Comparison of ENCODE assay signal across 10 cellular contexts in the genomic region with DNA sequence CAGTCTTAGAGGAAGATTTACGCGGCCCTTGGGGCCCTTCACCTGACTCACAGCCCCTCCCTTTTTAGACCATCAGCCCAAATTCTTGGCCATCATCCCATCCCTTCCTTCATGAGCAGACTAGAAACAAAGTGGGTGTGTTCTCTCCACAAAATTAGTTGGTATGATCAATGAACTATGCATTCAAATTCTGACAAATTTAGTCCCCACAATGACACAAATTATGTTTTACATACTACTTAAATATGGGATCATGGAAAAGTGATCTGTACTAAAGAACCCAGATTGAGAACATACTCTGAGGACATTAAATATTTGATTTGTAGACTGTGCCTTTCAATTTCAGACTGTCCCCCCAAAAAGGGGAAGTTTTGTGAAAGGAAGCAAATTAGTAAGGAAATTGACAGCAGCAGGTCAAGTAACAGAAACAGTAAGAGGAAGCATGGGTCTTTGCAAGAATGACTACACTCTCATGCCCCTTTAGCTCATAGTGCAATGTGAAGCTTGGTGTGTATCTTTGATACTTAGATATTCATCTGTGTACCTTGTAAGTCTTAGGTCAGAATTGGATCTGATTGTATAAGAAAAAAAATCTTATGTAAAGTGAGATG. TPM values are rescaled to one million over a fixed set of nuclear protein-coding genes. Genes with fewer than 3 reads are reported as not detected.
DNase-seq lines count a peak whose midpoint lies in the region; ATAC-seq, FAIRE-seq and TF ChIP-seq lines count a peak whose summit lies in the region.
"Had no signal": no experiment of that assay in that cellular context is flagged by ENCODE, and none has a peak within 500 bp of the region (broad histone marks: within the 10 kb centered on the region; RNA-seq: fewer than 3 reads in every experiment).

No MANE protein-coding gene starts in this region.

- no peaks in the 10 kb centered on the region for H3K9me3 ChIP-seq in Karpas-422 (ENCODE audit: low read length)

- DNase-seq in GM10248 (ENCODE audit: extremely low spot score) (peak; percentile 30), Karpas-422 (peak; percentile 97), germinal center (ENCODE audit: low spot score) (peak; percentile 56), NCI-H1105 (lab: John Stamatoyannopoulos, UW) (no peak), urothelium cell line (ENCODE audit: low spot score) (no peak), epidermal melanocyte (ENCODE audit: insufficient read length, low spot score) (no peak), DMS53 treated with DMSO at 0.1 percent for 48 hours (lab: John Stamatoyannopoulos, UW; ENCODE audit: unreplicated experiment) (no peak)
- DNase-seq: DMS79 treated with DMSO at 0.1 percent for 48 hours had no signal

- H4K20me1 ChIP-seq in Karpas-422 (ENCODE audit: insufficient read depth, low read depth, low read length) = peaks cover 17% of the 10 kb centered on the region; the same call in 1 of the 2 replicates

- no peaks in the 10 kb centered on the region for H3K9me2 ChIP-seq in Karpas-422 (replicated peaks; ENCODE audit: insufficient read depth, low read length)

- H3K4me1 ChIP-seq in Karpas-422 (ENCODE audit: low read length) = peaks cover 52% of the 10 kb centered on the region

- H3K27ac ChIP-seq in Karpas-422 (ENCODE audit: low read length) = peak overlapping the region; percentile 99
- H3K27ac ChIP-seq: cardiac muscle cell had no signal

- H3K9ac ChIP-seq in Karpas-422 (ENCODE audit: low read length) = peak overlapping the region; percentile 70

- H3K79me2 ChIP-seq in Karpas-422 (ENCODE audit: low read length) = peaks cover 28% of the 10 kb centered on the region

- no peaks in the 10 kb centered on the region for H3K27me3 ChIP-seq in Karpas-422 (ENCODE audit: low read length)
- H3K27me3 ChIP-seq: cardiac muscle cell had no signal

- no peak overlapping the region for H2AFZ ChIP-seq in Karpas-422 (ENCODE audit: low read length)

- H3K36me3 ChIP-seq in Karpas-422 (ENCODE audit: insufficient read depth, low read length) = no peaks in the 10 kb centered on the region
- H3K36me3 ChIP-seq: cardiac muscle cell had no signal

- CTCF ChIA-PET in GM10248 (lab: Yijun Ruan, JAX) = interaction anchor here (1.4 to 6.0 kb wide), 3 partner anchors 11 to 99 kb away, joined by 3 to 80 read pairs (median 6); no protein-coding TSS in a partner anchor

- peak; percentile 37 for ATAC-seq in GM21717 (IDR thresholded peaks at IDR 0.05; ENCODE audit: unreplicated experiment)

- peak overlapping the region; percentile 47 for H3K4me3 ChIP-seq in Karpas-422 (ENCODE audit: low read length)
- H3K4me3 ChIP-seq: cardiac muscle cell had no signal

- POLR2A ChIA-PET in GM10248 (lab: Yijun Ruan, JAX) = no interaction called here

- no peak for TF ChIP-seq CTCF in GM10248 (IDR thresholded peaks at IDR 0.05; ENCODE audit: control extremely low read depth, extremely low read depth, low read depth, missing control alignments)

- peak overlapping the region; percentile 81 for H3K4me2 ChIP-seq in Karpas-422 (ENCODE audit: low read depth, low read length, poor library complexity, severe bottlenecking)

- FAIRE-seq in urothelium cell line (lab: Jason Lieb, UNC) = no peak

RNA-seq across cellular contexts. Expression of a gene that starts 2.2 kb away (rescaled TPM):
- total RNA-seq in Karpas-422 (2014; rRNA removed; shearing (Covaris generic); ENCODE audit: low replicate concordance) = 200 and 267 TPM in 2 replicates

Comparison
In these comparisons a context has a peak if more than half of its experiments do, and no peak if none do; other contexts are left out.
1. DNase-seq: peak in GM10248 (single experiment), Karpas-422 (single experiment) and germinal center (single experiment); none in NCI-H1105 (single experiment), urothelium cell line (single experiment), epidermal melanocyte (single experiment) and DMS53 treated with DMSO at 0.1 percent for 48 hours (single experiment).